In the genomic region with DNA sequence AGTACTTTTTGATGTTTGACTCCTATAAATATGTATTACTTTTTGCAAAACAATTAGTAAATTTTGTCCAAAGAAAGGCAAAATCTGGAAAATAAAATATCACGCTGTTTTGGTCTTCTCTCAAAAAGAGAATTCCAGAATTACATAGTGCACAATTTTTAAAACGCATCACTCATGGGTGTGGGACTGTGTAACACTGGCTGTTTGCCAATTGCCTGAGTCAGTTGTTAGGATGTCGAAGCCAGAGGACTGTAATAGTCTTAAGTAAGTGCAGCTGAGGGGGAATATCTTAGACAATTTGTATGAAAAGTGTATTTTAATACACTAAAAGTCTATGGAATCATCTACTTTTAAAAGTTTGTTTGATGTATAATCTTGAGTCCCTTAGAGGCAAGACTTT, we compare ENCODE assay signal across 17 cellular contexts. TPM values are rescaled to one million over a fixed set of nuclear protein-coding genes. Genes with fewer than 3 reads are reported as not detected.
A peak's percentile ranks its signal among the peaks of the same experiment; 100 is the strongest.
DNase-seq lines count a peak whose midpoint lies in the region; ATAC-seq, FAIRE-seq and TF ChIP-seq lines count a peak whose summit lies in the region.
"Had no signal": no experiment of that assay in that cellular context is flagged by ENCODE, and none has a peak within 500 bp of the region (broad histone marks: within the 10 kb centered on the region; RNA-seq: fewer than 3 reads in every experiment).

No MANE protein-coding gene starts in this region.

- no peak overlapping the region for H3K27ac ChIP-seq in fibroblast of lung (ENCODE audit: insufficient read depth, low read length)
- H3K27ac ChIP-seq: adrenal gland, heart right ventricle, testis had no signal

- H3K4me1 ChIP-seq in fibroblast of lung (ENCODE audit: control insufficient read depth, extremely low read depth, insufficient read depth, low read length) = no peaks in the 10 kb centered on the region
- H3K4me1 ChIP-seq: adrenal gland, heart right ventricle, testis had no signal

- no peaks in the 10 kb centered on the region for H4K20me1 ChIP-seq in fibroblast of lung (ENCODE audit: control insufficient read depth, extremely low read depth, insufficient read depth, low read length)

- H3K4me3 ChIP-seq in fibroblast of lung (replicated peaks in 1 of 4; ENCODE audit: control extremely low read depth in 1 of 4, insufficient read depth in 1 of 4, low read depth in 3 of 4, low read length in 4 of 4) = no peak overlapping the region
- H3K4me3 ChIP-seq: adrenal gland, heart right ventricle, testis had no signal

- H3K9me3 ChIP-seq in fibroblast of lung (ENCODE audit: control insufficient read depth, insufficient read depth, low read depth, low read length) = no peaks in the 10 kb centered on the region
- H3K9me3 ChIP-seq: adrenal gland, Caco-2, testis had no signal

- DNase-seq in NCI-H82 (lab: John Stamatoyannopoulos, UW) (peak; percentile 27), NCI-H82 treated with DMSO at 0.1 percent for 48 hours (lab: John Stamatoyannopoulos, UW; ENCODE audit: unreplicated experiment) (no peak), RPMI7951 (ENCODE audit: low read depth) (peak; percentile 66), fibroblast of lung (ENCODE audit: low read depth in 2 of 2) (peak; percentile 74 to 92), urothelium cell line (ENCODE audit: low spot score) (peak; percentile 61), NCI-H1694 (lab: John Stamatoyannopoulos, UW) (no peak)
- DNase-seq: activated CD4-positive, alpha-beta T cell treated with anti-CD3 and anti-CD28 coated beads, Interleukin-2, amount 10 ng/mL, durations not matched to agents 24 days and 14 days; activated T-cell treated with anti-CD3 and anti-CD28 coated beads, Interleukin-2, amount 50 U/mL, for 72 hours; adrenal gland; Caco-2; heart right ventricle; NCI-H1694 treated with DMSO at 0.1 percent for 48 hours; NCI-H526; testis had no signal

- H3K4me2 ChIP-seq in fibroblast of lung (ENCODE audit: extremely low read depth, insufficient read depth, low read length) = no peak overlapping the region

- no peak overlapping the region for H2AFZ ChIP-seq in fibroblast of lung (ENCODE audit: low read length)

- H3K36me3 ChIP-seq in fibroblast of lung (ENCODE audit: control insufficient read depth, insufficient read depth, low read length) = no peaks in the 10 kb centered on the region
- H3K36me3 ChIP-seq: adrenal gland, heart right ventricle had no signal

- no peak overlapping the region for H3K9ac ChIP-seq in fibroblast of lung (ENCODE audit: insufficient read depth, low read length)

- no peaks in the 10 kb centered on the region for H3K79me2 ChIP-seq in fibroblast of lung (ENCODE audit: control insufficient read depth, insufficient read depth, low read length)

- FAIRE-seq in urothelium cell line (lab: Jason Lieb, UNC) = no peak

- H3K27me3 ChIP-seq in fibroblast of lung (ENCODE audit: control insufficient read depth, insufficient read depth, low read length) = no peaks in the 10 kb centered on the region
- H3K27me3 ChIP-seq: adrenal gland, testis had no signal

- TF ChIP-seq CTCF in fibroblast of lung (conservative IDR thresholded peaks at IDR 0.05 in 1 of 2, IDR thresholded peaks at IDR 0.05 in 1 of 2; ENCODE audit: low read depth in 1 of 2, low read length in 2 of 2) = no peak

- ATAC-seq in GM18858 (IDR thresholded peaks at IDR 0.05; ENCODE audit: unreplicated experiment) (no peak), HG03135 (IDR thresholded peaks at IDR 0.05; ENCODE audit: unreplicated experiment) (no peak)
- ATAC-seq: activated T-cell treated with anti-CD3 and anti-CD28 coated beads, Interleukin-2, amount 50 U/mL, for 72 hours; heart right ventricle; Right ventricle myocardium inferior had no signal

RNA-seq across cellular contexts. Expression of a gene that starts 24.1 kb away (rescaled TPM):
- total RNA-seq in RPMI7951 (2014; rRNA removed; shearing (Covaris generic)) = 4.6 and 6.1 TPM in 2 replicates
- 12.8 and 21.0 TPM in 2 replicates for total RNA-seq in fibroblast of lung
- 9.6 and 16.4 TPM in 2 replicates for polyA plus RNA-seq in fibroblast of lung
- polyA plus RNA-seq in fibroblast of lung (2012) = 7.5 and 10.2 TPM in 2 replicates
- 32.6 and 53.8 TPM in 2 replicates for polyA minus RNA-seq in fibroblast of lung (ENCODE audit: low replicate concordance)

Comparison
In these comparisons a context has a peak if more than half of its experiments do, and no peak if none do; other contexts are left out.
1. DNase-seq: peak in NCI-H82 (single experiment), RPMI7951 (single experiment), fibroblast of lung (2 of 2) and urothelium cell line (single experiment); none in NCI-H82 treated with DMSO at 0.1 percent for 48 hours (single experiment) and NCI-H1694 (single experiment).